Comparison of ENCODE assay signal across 34 cellular contexts in genomic region chr6:84876723-84877514, GRCh38.
"Had no signal": no experiment of that assay in that cellular context is flagged by ENCODE, and none has a peak within 500 bp of the region (broad histone marks: within the 10 kb centered on the region; RNA-seq: fewer than 3 reads in every experiment).

No MANE protein-coding gene starts in this region.

- H3K9ac ChIP-seq: KMS-11 had no signal

- H3K4me2 ChIP-seq: KMS-11 had no signal

- H3K36me3 ChIP-seq: MG63 had no signal

- H3K27ac ChIP-seq: KMS-11 had no signal

- H3K9me3 ChIP-seq: MG63 had no signal

- H3K4me3 ChIP-seq: MG63 had no signal

- H3K27me3 ChIP-seq: MG63 had no signal

- DNase-seq: Karpas-422, KG1, MG63, MV-4-11, NCI-H1048, NCI-H1092, NCI-H1092 treated with DMSO at 0.1 percent for 48 hours, NCI-H1105, NCI-H1105 treated with DMSO at 0.1 percent for 48 hours, NCI-H1417, NCI-H1417 treated with DMSO at 0.1 percent for 48 hours, NCI-H1436, NCI-H1436 treated with DMSO at 0.1 percent for 48 hours, NCI-H146, NCI-H1694, NCI-H1694 treated with DMSO at 0.1 percent for 48 hours, NCI-H187, NCI-H187 treated with DMSO at 0.1 percent for 48 hours, NCI-H1930, NCI-H2029, NCI-H2029 treated with DMSO at 0.1 percent for 48 hours, NCI-H2081, NCI-H2081 treated with DMSO at 0.1 percent for 48 hours, NCI-H2107, NCI-H2171, NCI-H2171 treated with DMSO at 0.1 percent for 48 hours, NCI-H2227 treated with DMSO at 0.1 percent for 48 hours, NCI-H226, NCI-H345, NCI-H446, NCI-H446 treated with DMSO at 0.1 percent for 48 hours, NCI-H510A, NCI-H510A treated with DMSO at 0.1 percent for 48 hours had no signal
